Comparison of ENCODE assay signal across 33 cellular contexts in the genomic region with DNA sequence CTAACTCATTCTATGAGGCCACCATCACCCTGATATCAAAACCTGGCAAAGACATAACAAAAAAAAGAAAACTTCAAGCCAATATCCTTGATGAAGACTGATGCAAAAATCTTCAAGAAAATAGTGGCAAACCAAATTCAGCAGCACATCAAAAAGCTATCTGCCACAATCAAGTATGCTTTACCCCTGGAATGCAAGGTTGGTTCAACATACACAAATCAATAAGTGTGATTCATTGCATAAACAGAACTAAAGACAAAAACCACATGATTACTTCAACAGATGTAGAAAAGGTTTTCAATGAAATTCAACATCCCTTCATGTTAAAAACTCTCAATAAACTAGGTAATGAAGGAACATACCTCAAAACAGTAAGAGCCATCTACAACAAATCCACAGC.
"Had no signal": no experiment of that assay in that cellular context is flagged by ENCODE, and none has a peak within 500 bp of the region (broad histone marks: within the 10 kb centered on the region; RNA-seq: fewer than 3 reads in every experiment).

No MANE protein-coding gene starts in this region.

- H3K27ac ChIP-seq: adrenal gland, body of pancreas, brain microvascular endothelial cell, breast epithelium, colonic mucosa, VCaP had no signal

- H3K4me3 ChIP-seq: adrenal gland, body of pancreas, breast epithelium, colonic mucosa had no signal

- H3K4me1 ChIP-seq: body of pancreas, breast epithelium, colonic mucosa had no signal

- H3K36me3 ChIP-seq: adrenal gland, brain microvascular endothelial cell, breast epithelium, colonic mucosa had no signal

- FAIRE-seq: astrocyte, TTC549 had no signal

- H3K27me3 ChIP-seq: adrenal gland, body of pancreas, brain microvascular endothelial cell, breast epithelium, colonic mucosa had no signal

- ATAC-seq: activated CD8-positive, alpha-beta T cell treated with anti-CD3 and anti-CD28 coated beads for 36 hours; activated naive CD4-positive, alpha-beta T cell treated with anti-CD3 and anti-CD28 coated beads, Interleukin-2, amount 50 U/mL, for 72 hours; activated T-cell treated with anti-CD3 and anti-CD28 coated beads, Interleukin-2, amount 50 U/mL, for 4 hours; activated T-cell treated with anti-CD3 and anti-CD28 coated beads, Interleukin-2, amount 50 U/mL, for 72 hours; activated T-helper 17 cell treated with anti-CD3 and anti-CD28 coated beads, Interleukin-2, amount 50 U/mL, for 72 hours; body of pancreas had no signal

- DNase-seq: activated B cell treated with CpG ODN at 0.5 μM for 24 hours; activated CD4-positive, alpha-beta memory T cell treated with anti-CD3 and anti-CD28 coated beads for 36 hours; activated CD4-positive, alpha-beta T cell treated with anti-CD3 and anti-CD28 coated beads for 4 hours; activated CD4-positive, alpha-beta T cell treated with anti-CD3 and anti-CD28 coated beads, Interleukin-2, amount 10 ng/mL, durations not matched to agents 24 days and 14 days; activated CD4-positive, alpha-beta T cell treated with anti-CD3 and anti-CD28 coated beads, Interleukin-2, amount 50 U/mL, for 1 hour; activated CD4-positive, alpha-beta T cell treated with anti-CD3 and anti-CD28 coated beads, Interleukin-2, amount 50 U/mL, for 4 hours; activated CD4-positive, CD25-positive, alpha-beta regulatory T cell treated with anti-CD3 and anti-CD28 coated beads, Interleukin-2, amount 50 U/mL, for 72 hours; activated CD8-positive, alpha-beta memory T cell treated with anti-CD3 and anti-CD28 coated beads, Interleukin-2, amount 50 U/mL, for 4 hours; activated CD8-positive, alpha-beta T cell treated with anti-CD3 and anti-CD28 coated beads for 36 hours; activated effector memory CD4-positive, alpha-beta T cell treated with anti-CD3 and anti-CD28 coated beads, Interleukin-2, amount 50 U/mL, for 16 hours; activated gamma-delta T cell treated with Interleukin-2 at 50 U/mL for 16 hours; activated naive CD4-positive, alpha-beta T cell; activated naive CD4-positive, alpha-beta T cell treated with anti-CD3 and anti-CD28 coated beads for 36 hours; activated naive CD4-positive, alpha-beta T cell treated with anti-CD3 and anti-CD28 coated beads, Interleukin-2, amount 50 U/mL, for 16 hours; activated naive CD8-positive, alpha-beta T cell treated with anti-CD3 and anti-CD28 coated beads for 36 hours; activated T-cell treated with anti-CD3 and anti-CD28 coated beads for 4 hours; activated T-cell treated with anti-CD3 and anti-CD28 coated beads, Interleukin-2, amount 50 U/mL, for 1 hour; activated T-cell treated with anti-CD3 and anti-CD28 coated beads, Interleukin-2, amount 50 U/mL, for 4 hours; activated T-cell treated with anti-CD3 and anti-CD28 coated beads, Interleukin-2, amount 50 U/mL, for 72 hours; adrenal gland; amniotic stem cell; aorta; body of pancreas; brain microvascular endothelial cell; central memory CD4-positive, alpha-beta T cell; colonic mucosa; T-helper 9 cell had no signal

- H3K9me3 ChIP-seq: colonic mucosa had no signal
